21 cellular contexts compared by ENCODE assay signal in the genomic region with DNA sequence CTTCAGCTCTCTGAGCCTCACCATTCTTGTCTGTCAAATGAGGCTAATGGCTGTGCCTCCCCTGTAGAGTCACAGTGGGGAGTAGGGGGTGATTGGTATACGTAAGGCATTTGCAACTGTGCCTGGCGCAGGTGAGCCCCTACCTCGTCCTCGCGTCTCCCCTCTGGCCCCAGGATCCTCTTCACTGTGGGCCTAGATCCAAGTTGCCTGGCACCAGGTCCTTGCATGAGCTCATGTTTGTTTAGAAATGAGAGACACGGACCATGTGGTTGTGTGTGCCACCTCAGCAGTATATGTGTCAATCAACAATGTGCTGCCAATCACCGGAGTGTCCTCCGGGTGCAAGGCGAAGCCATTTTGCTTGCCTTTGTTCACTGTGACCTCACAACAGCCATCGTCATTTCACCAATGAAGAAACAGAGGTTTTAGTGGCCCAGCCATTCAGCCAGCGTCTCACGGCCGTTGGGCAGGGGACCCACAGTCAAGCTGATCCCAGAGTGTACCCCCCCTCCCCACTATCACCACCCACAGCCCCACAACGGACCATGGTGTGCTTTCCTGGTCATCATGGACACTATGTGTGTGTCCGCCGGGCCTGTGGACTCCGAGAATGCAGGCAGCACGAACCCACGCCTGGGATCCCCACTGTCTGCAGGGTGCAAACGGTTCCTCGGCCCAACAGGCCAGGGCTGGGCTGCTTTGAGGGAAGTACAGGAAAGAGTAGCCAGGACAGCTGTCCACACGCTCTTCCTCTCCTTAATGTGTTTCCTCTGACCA. TPM values are rescaled to one million over a fixed set of nuclear protein-coding genes. Genes with fewer than 3 reads are reported as not detected.
A peak's percentile ranks its signal among the peaks of the same experiment; 100 is the strongest.
DNase-seq lines count a peak whose midpoint lies in the region; ATAC-seq, FAIRE-seq and TF ChIP-seq lines count a peak whose summit lies in the region.
"Had no signal": no experiment of that assay in that cellular context is flagged by ENCODE, and none has a peak within 500 bp of the region (broad histone marks: within the 10 kb centered on the region; RNA-seq: fewer than 3 reads in every experiment).

No MANE protein-coding gene starts in this region.

- no TSS peak for BruUV-seq in MCF 10A (replicated peaks; lab: Mats Ljungman, UMichigan)
- no TSS peak for BruUV-seq in K562 (replicated peaks; lab: Mats Ljungman, UMichigan)

- H3K9me1 ChIP-seq in K562 (ENCODE audit: control insufficient read depth, insufficient read depth, low read length), result no peaks in the 10 kb centered on the region

- no peaks in the 10 kb centered on the region for H3K4me1 Mint-ChIP-seq in MCF 10A (ENCODE audit: insufficient read depth, unreplicated experiment)
- H3K4me1 Mint-ChIP-seq in endothelial cell (ENCODE audit: unreplicated experiment), result peaks cover 9% of the 10 kb centered on the region
- H3K4me1 Mint-ChIP-seq: CD8-positive, alpha-beta memory T cell had no signal

- no peak for TF ChIP-seq RAD21 in K562 (CRISPR knock-in tag; conservative IDR thresholded peaks at IDR 0.05 in 1 of 2, IDR thresholded peaks at IDR 0.05 in 1 of 2)

- 23% methylated on average over 22 of the region's 22 CpGs for WGBS in K562 (ENCODE audit: insufficient coverage, low coverage, missing lambda C conversion rate)
- WGBS in spleen, 5 donors, result 85 to 89% (median 89%) methylated on average over 20 to 22 of the region's 22 CpGs

- H3K4me3 ChIP-seq in breast epithelium (no peak overlapping the region), K562 (no peak overlapping the region), spleen (no peak overlapping the region)
- H3K4me3 ChIP-seq: Peyer's patch had no signal

- H3K27ac Mint-ChIP-seq in MCF 10A (ENCODE audit: low read depth, unreplicated experiment) (no peak overlapping the region), endothelial cell (ENCODE audit: unreplicated experiment) (no peak overlapping the region)
- H3K27ac Mint-ChIP-seq: CD8-positive, alpha-beta memory T cell; T-helper 1 cell treated with Interleukin-12 subunit alpha and Interleukin-12 subunit beta and Interleukin-4 antibody, amounts not matched to agents 30 μg/mL and 1 μg/mL, for 36 hours had no signal

- no peaks in the 10 kb centered on the region for H3K79me2 ChIP-seq in K562 (ENCODE audit: control insufficient read depth, insufficient read depth, low read length)

- DNase-seq in DMS53 (lab: John Stamatoyannopoulos, UW) (peak; percentile 55), DMS53 treated with DMSO at 0.1 percent for 48 hours (lab: John Stamatoyannopoulos, UW; ENCODE audit: unreplicated experiment) (no peak), breast epithelium (ENCODE audit: low spot score in 2 of 2) (peak; percentile 46 to 69), MCF 10A (ENCODE audit: unreplicated experiment) (no peak), K562 (ENCODE audit: extremely low read depth in 1 of 4, low spot score in 3 of 4) (no peak), spleen (peak; percentile 58), endothelial cell (ENCODE audit: low spot score) (no peak)
- DNase-seq: BE2C; CD8-positive, alpha-beta memory T cell; GF-D8; GOT3; Kasumi-1; NCI-H1436; NCI-H2081; NCI-H345; NCI-H82 had no signal

- no peak overlapping the region for H3K4me3 Mint-ChIP-seq in MCF 10A (ENCODE audit: unreplicated experiment)
- H3K4me3 Mint-ChIP-seq in endothelial cell (ENCODE audit: unreplicated experiment), result no peak overlapping the region
- H3K4me3 Mint-ChIP-seq: CD8-positive, alpha-beta memory T cell; T-helper 1 cell treated with Interleukin-12 subunit alpha and Interleukin-12 subunit beta and Interleukin-4 antibody, amounts not matched to agents 30 μg/mL and 1 μg/mL, for 36 hours had no signal

- no peak for FAIRE-seq in K562 (lab: Jason Lieb, UNC)
- FAIRE-seq: GM12892 had no signal

- TF ChIP-seq POLR2A in breast epithelium (IDR thresholded peaks at IDR 0.05) (no peak), K562 (conservative IDR thresholded peaks at IDR 0.05) (no peak), spleen (IDR thresholded peaks at IDR 0.05) (no peak)

- H3K27me3 Mint-ChIP-seq in MCF 10A (ENCODE audit: insufficient read depth, unreplicated experiment) (no peaks in the 10 kb centered on the region), endothelial cell (ENCODE audit: unreplicated experiment) (peaks cover 11% of the 10 kb centered on the region)

- in situ Hi-C loops in K562 (cut with MboI), result no loop called here

- H3K9ac ChIP-seq in K562 (ENCODE audit: insufficient read depth in 1 of 2, low read depth in 2 of 2, low read length in 2 of 2), result no peak overlapping the region

- no peak for TF ChIP-seq CTCF in breast epithelium (IDR thresholded peaks at IDR 0.05)
- TF ChIP-seq CTCF in MCF 10A (IDR thresholded peaks at IDR 0.05; ENCODE audit: unreplicated experiment), result no peak
- TF ChIP-seq CTCF in K562 (IDR thresholded peaks at IDR 0.05 in 2 of 3, conservative IDR thresholded peaks at IDR 0.05 in 1 of 3; ENCODE audit: insufficient read depth in 2 of 3, low read depth in 1 of 3, low read length in 3 of 3), result no peak
- TF ChIP-seq CTCF in spleen (IDR thresholded peaks at IDR 0.05 in 8 of 11, conservative IDR thresholded peaks at IDR 0.05 in 3 of 11), result no peak
- no peak for TF ChIP-seq CTCF in endothelial cell (IDR thresholded peaks at IDR 0.05; ENCODE audit: unreplicated experiment)

- TF ChIP-seq EP300 in K562 (IDR thresholded peaks at IDR 0.05; ENCODE audit: low read length), result no peak

- no peak overlapping the region; the same call in 1 of the 2 replicates for H2AFZ ChIP-seq in K562 (ENCODE audit: low read depth, low read length)

- POLR2A ChIA-PET in MCF 10A (lab: Yijun Ruan, JAX) (interaction anchor here (1.2 kb wide), 1 partner anchor 36 kb away, joined by 4 read pairs; a partner anchor contains a TSS), K562 (lab: Yijun Ruan, JAX) (interaction anchor here (0.6 to 1.1 kb wide), 3 partner anchors 10 to 39 kb away, joined by 3 to 4 read pairs (median 3); no protein-coding TSS in a partner anchor)

- CTCF ChIA-PET in MCF 10A (lab: Yijun Ruan, JAX), result interaction anchor here (0.5 to 0.6 kb wide), 3 partner anchors 102 to 369 kb away, joined by 3 to 4 read pairs (median 3); no protein-coding TSS in a partner anchor
- CTCF ChIA-PET in K562 (lab: Yijun Ruan, JAX; ENCODE audit: low intra/inter-chr PET ratio), result no interaction called here

- H3K27me3 ChIP-seq in breast epithelium (no peaks in the 10 kb centered on the region), K562 (ENCODE audit: control insufficient read depth in 2 of 2, insufficient read depth in 2 of 2, low read length in 2 of 2) (peaks cover 7 to 57% of the 10 kb centered on the region in 2 experiments), spleen (replicated peaks in 1 of 7) (peaks cover 0 to 16% (median 2%) of the 10 kb centered on the region in 7 donors)
- H3K27me3 ChIP-seq: BE2C, Peyer's patch had no signal

- H3K36me3 ChIP-seq in breast epithelium (no peaks in the 10 kb centered on the region), K562 (ENCODE audit: control insufficient read depth, insufficient read depth, low read length) (no peaks in the 10 kb centered on the region), spleen (no peaks in the 10 kb centered on the region)
- H3K36me3 ChIP-seq: BE2C, Peyer's patch had no signal

- intact Hi-C loops in breast epithelium (cut with DNase I; ENCODE audit: low total_unique reads) (no loop called here), MCF 10A (cut with micrococcal nuclease) (no loop called here), K562 (cut with micrococcal nuclease) (no loop called here), spleen (cut with DNase I; ENCODE audit: low total_unique reads) (no loop called here)

- no peaks in the 10 kb centered on the region; the same call in 1 of the 2 replicates for H4K20me1 ChIP-seq in K562 (replicated peaks; ENCODE audit: control insufficient read depth, insufficient read depth, low read length)

- ATAC-seq in K562, result no peak
- ATAC-seq in GM18909 (IDR thresholded peaks at IDR 0.05; ENCODE audit: poor library complexity, unreplicated experiment), result no peak

- no peaks in the 10 kb centered on the region for H3K36me3 Mint-ChIP-seq in MCF 10A (ENCODE audit: insufficient read depth, unreplicated experiment)
- H3K36me3 Mint-ChIP-seq in endothelial cell (ENCODE audit: low read depth, unreplicated experiment), result peaks cover 4% of the 10 kb centered on the region

- H3K4me1 ChIP-seq in breast epithelium (peaks cover 0 to 4% of the 10 kb centered on the region in 2 donors), K562 (replicated peaks in 1 of 2; ENCODE audit: control insufficient read depth in 2 of 2, insufficient read depth in 2 of 2, low read length in 2 of 2) (peaks cover 0 to 14% of the 10 kb centered on the region in 2 experiments; a peak in 2 of 5 replicates), spleen (no peaks in the 10 kb centered on the region)
- H3K4me1 ChIP-seq: Peyer's patch had no signal

- H3K27ac ChIP-seq in breast epithelium (no peak overlapping the region), K562 (ENCODE audit: extremely low read depth, low read depth, low read length) (no peak overlapping the region), spleen (no peak overlapping the region)
- H3K27ac ChIP-seq: 22Rv1, Peyer's patch had no signal

- H3K4me2 ChIP-seq in K562 (ENCODE audit: insufficient read depth, low read length), result no peak overlapping the region

- H3K9me3 ChIP-seq in breast epithelium (no peaks in the 10 kb centered on the region), K562 (replicated peaks; ENCODE audit: control insufficient read depth, insufficient read depth, low read depth, low read length) (no peaks in the 10 kb centered on the region), spleen (no peaks in the 10 kb centered on the region)
- H3K9me3 ChIP-seq: BE2C, Peyer's patch had no signal

- H3K9me3 Mint-ChIP-seq in MCF 10A (ENCODE audit: unreplicated experiment) (peaks cover 13% of the 10 kb centered on the region), endothelial cell (ENCODE audit: unreplicated experiment) (no peaks in the 10 kb centered on the region)
- H3K9me3 Mint-ChIP-seq: CD8-positive, alpha-beta memory T cell; T-helper 1 cell treated with Interleukin-12 subunit alpha and Interleukin-12 subunit beta and Interleukin-4 antibody, amounts not matched to agents 30 μg/mL and 1 μg/mL, for 36 hours had no signal

RNA-seq across cellular contexts. Expression of a gene that starts 35.9 kb away (rescaled TPM):
- total RNA-seq in breast epithelium, result 10 to 100 TPM; 54.4 to 76.5 (median 74.4) TPM
- total RNA-seq in MCF 10A (2022), result 93.3 and 108 TPM in 2 replicates
- 54.3 and 76.9 TPM in 2 replicates for total RNA-seq in K562 (2011; cell fraction: chromatin; rRNA removed; ENCODE audit: low replicate concordance)
- total RNA-seq in K562 (2011; cell fraction: nucleolus; rRNA removed), result 24.7 and 29.5 TPM in 2 replicates
- 41.9 and 47.4 TPM in 2 replicates for total RNA-seq in K562 (2011; cell fraction: nucleoplasm; rRNA removed)
- total RNA-seq in K562 (2014; rRNA removed), result 11.9 and 14.7 TPM in 2 replicates
- total RNA-seq in K562 (2014; rRNA removed; fragmentation: Illumina TruSeq; extraction: Trizol), result 13.4 and 14.3 TPM in 2 replicates
- 11.2 and 12.0 TPM in 2 replicates for total RNA-seq in K562 (2015; rRNA removed; fragmentation: Illumina TruSeq; extraction: Trizol)
- total RNA-seq in K562 (2021), result 26.9 and 30.2 TPM in 2 replicates
- 36.0 and 43.5 TPM in 2 replicates for polyA plus RNA-seq in K562 (2011; rRNA removed)
- 16.2 and 29.9 TPM in 2 replicates for polyA plus RNA-seq in K562 (2011; cell fraction: cytosol; rRNA removed)
- 46.7 and 52.7 TPM in 2 replicates for polyA plus RNA-seq in K562 (2011; cell fraction: nucleus; rRNA removed)
- 31.3 and 42.9 TPM in 2 replicates for polyA plus RNA-seq in K562 (2012)
- 37.8 and 38.4 TPM in 2 replicates for polyA plus RNA-seq in K562 (2014; fragmentation: Illumina TruSeq; extraction: Trizol)
- polyA plus RNA-seq in K562 (2014; fragmentation: Nextera tagmentation; extraction: Ambion mirVana), result 1 to 10 TPM; 4.4 to 4.9 TPM
- 39.5 and 45.4 TPM in 2 replicates for polyA plus RNA-seq in K562 (2014; rRNA removed)
- 38.4 and 46.9 TPM in 2 replicates for polyA minus RNA-seq in K562 (2011; rRNA and poly(A)+ RNA removed)
- polyA minus RNA-seq in K562 (2011; cell fraction: cytosol; rRNA and poly(A)+ RNA removed), result 11.9 and 17.3 TPM in 2 replicates
- 16.7 and 25.8 TPM in 2 replicates for polyA minus RNA-seq in K562 (2011; cell fraction: nucleus; rRNA and poly(A)+ RNA removed)
- total RNA-seq in spleen, result 100 to 1,000 TPM in 1 of 7 donors, 10 to 100 TPM in 6; 62.6 to 105 (median 83.6) TPM
- 10 to 100 TPM; 34.4 to 47.3 (median 43.5) TPM for polyA plus RNA-seq in spleen
- total RNA-seq in endothelial cell (ENCODE audit: unreplicated experiment), result 77.9 TPM

Comparison
In these comparisons a context has a peak if more than half of its experiments do, and no peak if none do; other contexts are left out.
1. DNase-seq: peak in DMS53 (single experiment), breast epithelium (2 of 2) and spleen (single experiment); none in DMS53 treated with DMSO at 0.1 percent for 48 hours (single experiment), MCF 10A (single experiment), K562 (0 of 4) and endothelial cell (single experiment).